Comparison of ENCODE assay signal across 9 cellular contexts in genomic region chr2:27306657-27307544, GRCh38. TPM values are rescaled to one million over a fixed set of nuclear protein-coding genes. Genes with fewer than 3 reads are reported as not detected.
DNase-seq lines count a peak whose midpoint lies in the region; ATAC-seq and TF ChIP-seq lines count a peak whose summit lies in the region.
"Had no signal": no experiment of that assay in that cellular context is flagged by ENCODE, and none has a peak within 500 bp of the region (broad histone marks: within the 10 kb centered on the region; RNA-seq: fewer than 3 reads in every experiment).

No MANE protein-coding gene starts in this region.

- no peak overlapping the region for H3K4me3 Mint-ChIP-seq in progenitor cell of endocrine pancreas (ENCODE audit: low read depth)

- H3K36me3 ChIP-seq in HUES64 (ENCODE audit: insufficient read depth, low read length), result peaks cover 3% of the 10 kb centered on the region; the same call in 1 of the 2 replicates
- H3K36me3 ChIP-seq in mesendoderm (ENCODE audit: control insufficient read depth, insufficient read depth, low read length), result no peaks in the 10 kb centered on the region

- no peak overlapping the region for H3K18ac ChIP-seq in mesendoderm (ENCODE audit: low read length)

- WGBS in HUES64, result 10% methylated on average over 60 of the region's 60 CpGs
- no CpG with 5 or more reads among the region's 60 CpGs for WGBS in mesendoderm (ENCODE audit: extremely low coverage, insufficient coverage, low lambda C conversion rate)

- DNase-seq in AG08396 (ENCODE audit: low spot score), result peak; percentile 25
- DNase-seq in activated naive CD4-positive, alpha-beta T cell treated with anti-CD3 and anti-CD28 coated beads, Interleukin-2, amount 50 U/mL, for 16 hours, result peak; percentile 58
- DNase-seq in mesendoderm, result no peak
- no peak for DNase-seq in progenitor cell of endocrine pancreas (ENCODE audit: low spot score, unreplicated experiment)
- no peak for DNase-seq in hypothalamus (lab: John Stamatoyannopoulos, UW)
- DNase-seq: COR-L47 had no signal

- H2BK120ac ChIP-seq in mesendoderm (ENCODE audit: low read depth, low read length), result no peak overlapping the region

- peaks cover 50% of the 10 kb centered on the region for H3K27me3 Mint-ChIP-seq in progenitor cell of endocrine pancreas

- H2BK15ac ChIP-seq in mesendoderm (replicated peaks; ENCODE audit: low read depth), result no peak overlapping the region

- no peak overlapping the region for H3K27ac Mint-ChIP-seq in progenitor cell of endocrine pancreas

- no peak for TF ChIP-seq CTCF in progenitor cell of endocrine pancreas (IDR thresholded peaks at IDR 0.05; ENCODE audit: unreplicated experiment)

- H3K4me3 ChIP-seq in HUES64 (ENCODE audit: low read length) (peak overlapping the region; percentile 44), mesendoderm (ENCODE audit: low read length) (no peak overlapping the region)

- H3K4ac ChIP-seq in mesendoderm (ENCODE audit: low read depth, low read length), result no peak overlapping the region

- no peak overlapping the region for H2AK5ac ChIP-seq in mesendoderm (ENCODE audit: low read length)

- no peaks in the 10 kb centered on the region for H3K79me1 ChIP-seq in mesendoderm (ENCODE audit: low read length)

- no peak overlapping the region for H2BK5ac ChIP-seq in mesendoderm (ENCODE audit: low read length)

- H3K4me1 Mint-ChIP-seq in progenitor cell of endocrine pancreas (ENCODE audit: low read depth), result no peaks in the 10 kb centered on the region

- ATAC-seq in GM18520 (IDR thresholded peaks at IDR 0.05; ENCODE audit: unreplicated experiment), result no peak
- ATAC-seq in GM18868 (IDR thresholded peaks at IDR 0.05; ENCODE audit: unreplicated experiment), result no peak

- H3K23ac ChIP-seq in mesendoderm (ENCODE audit: low read length), result peak overlapping the region; percentile 24

- no peaks in the 10 kb centered on the region for H3K9me3 ChIP-seq in HUES64 (ENCODE audit: insufficient read depth, low read depth, low read length)

- no peaks in the 10 kb centered on the region for H3K79me2 ChIP-seq in mesendoderm (ENCODE audit: control insufficient read depth, insufficient read depth, low read length)

- H3K27ac ChIP-seq in HUES64 (ENCODE audit: low read depth, low read length), result no peak overlapping the region
- H3K27ac ChIP-seq in mesendoderm (ENCODE audit: low read depth, low read length), result no peak overlapping the region

- H3K9me3 Mint-ChIP-seq in progenitor cell of endocrine pancreas (ENCODE audit: low read depth), result no peaks in the 10 kb centered on the region

- H3K9ac ChIP-seq in HUES64 (ENCODE audit: low read depth, low read length) (0 out of 2 replicates have a peak overlapping the region, but pooled peaks have one; percentile 20), mesendoderm (ENCODE audit: low read length) (no peak overlapping the region)

- no peak overlapping the region for H3K56ac ChIP-seq in mesendoderm (ENCODE audit: low read length)

- peaks cover 50% of the 10 kb centered on the region for H3K27me3 ChIP-seq in HUES64 (ENCODE audit: insufficient read depth, low read length)
- peaks cover 21% of the 10 kb centered on the region for H3K27me3 ChIP-seq in mesendoderm (ENCODE audit: insufficient read depth, low read length, poor library complexity)

- no peak overlapping the region for H4K5ac ChIP-seq in mesendoderm (ENCODE audit: low read length)

- no peak overlapping the region for H3K4me2 ChIP-seq in mesendoderm (ENCODE audit: low read length)

- peaks cover 7% of the 10 kb centered on the region for H3K36me3 Mint-ChIP-seq in progenitor cell of endocrine pancreas (ENCODE audit: insufficient read depth)

- 0 out of 2 replicates have a peak, but pooled peaks cover 6% of the 10 kb centered on the region for H3K4me1 ChIP-seq in HUES64 (ENCODE audit: insufficient read depth, low read length)
- H3K4me1 ChIP-seq in mesendoderm (ENCODE audit: control insufficient read depth, low read depth, low read length), result no peaks in the 10 kb centered on the region

- H4K8ac ChIP-seq in mesendoderm (ENCODE audit: low read depth, low read length), result no peak overlapping the region

RNA-seq across cellular contexts. Expression of gene UCN, which starts 1.3 kb away (rescaled TPM):
- polyA plus RNA-seq in HUES64 (2013, experiment 1 of 2), result not detected
- 0.57 TPM for polyA plus RNA-seq in HUES64 (2013, experiment 2 of 2)
- 0.15 TPM for polyA plus RNA-seq in mesendoderm (2013, experiment 1 of 2)
- 0.11 TPM for polyA plus RNA-seq in mesendoderm (2013, experiment 2 of 2)
- 2.0 and 2.4 TPM in 2 replicates for total RNA-seq in progenitor cell of endocrine pancreas

RNA-seq across cellular contexts. Expression of gene MPV17, which starts 16.0 kb away (rescaled TPM):
- 47.6 TPM for polyA plus RNA-seq in HUES64 (2013, experiment 1 of 2)
- polyA plus RNA-seq in HUES64 (2013, experiment 2 of 2), result 61.4 TPM
- polyA plus RNA-seq in mesendoderm (2013, experiment 1 of 2), result 84.5 TPM
- polyA plus RNA-seq in mesendoderm (2013, experiment 2 of 2), result 84.1 TPM
- 56.0 and 60.4 TPM in 2 replicates for total RNA-seq in progenitor cell of endocrine pancreas

RNA-seq across cellular contexts. Expression of gene TRIM54, which starts 24.7 kb away (rescaled TPM):
- polyA plus RNA-seq in HUES64 (2013, experiment 1 of 2), result 1.3 TPM
- 0.95 TPM for polyA plus RNA-seq in HUES64 (2013, experiment 2 of 2)
- polyA plus RNA-seq in mesendoderm (2013, experiment 1 of 2), result 0.72 TPM
- 0.59 TPM for polyA plus RNA-seq in mesendoderm (2013, experiment 2 of 2)
- total RNA-seq in progenitor cell of endocrine pancreas, result not detected in 2 replicates

RNA-seq across cellular contexts. Expression of gene DNAJC5G, which starts 31.7 kb away (rescaled TPM):
- 0.20 TPM for polyA plus RNA-seq in HUES64 (2013, experiment 1 of 2)
- not detected for polyA plus RNA-seq in HUES64 (2013, experiment 2 of 2)
- polyA plus RNA-seq in mesendoderm (2013, experiment 1 of 2), result 0.03 TPM
- polyA plus RNA-seq in mesendoderm (2013, experiment 2 of 2), result 0.06 TPM
- not detected in 2 replicates for total RNA-seq in progenitor cell of endocrine pancreas

RNA-seq across cellular contexts. Expression of gene SLC30A3, which starts 44.1 kb away (rescaled TPM):
- 1.8 TPM for polyA plus RNA-seq in HUES64 (2013, experiment 1 of 2)
- polyA plus RNA-seq in HUES64 (2013, experiment 2 of 2), result 2.9 TPM
- 1.3 TPM for polyA plus RNA-seq in mesendoderm (2013, experiment 1 of 2)
- 1.1 TPM for polyA plus RNA-seq in mesendoderm (2013, experiment 2 of 2)
- not detected in 2 replicates for total RNA-seq in progenitor cell of endocrine pancreas

Comparison
In these comparisons a context has a peak if more than half of its experiments do, and no peak if none do; other contexts are left out.
1. DNase-seq: peak in AG08396 (single experiment) and activated naive CD4-positive, alpha-beta T cell treated with anti-CD3 and anti-CD28 coated beads, Interleukin-2, amount 50 U/mL, for 16 hours (single experiment); none in mesendoderm (single experiment), progenitor cell of endocrine pancreas (single experiment) and hypothalamus (0 of 51).